ENCODE assay signal across 8 cellular contexts in genomic region chr3:159929181-159929893, GRCh38. TPM values are rescaled to one million over a fixed set of nuclear protein-coding genes. Genes with fewer than 3 reads are reported as not detected.
DNase-seq lines count a peak whose midpoint lies in the region; ATAC-seq lines count a peak whose summit lies in the region.

No MANE protein-coding gene starts in this region.

- ATAC-seq in GM18873 (IDR thresholded peaks at IDR 0.05; ENCODE audit: low FRiP score, unreplicated experiment): peak; percentile 71
- peak; percentile 62 for ATAC-seq in HG03095 (IDR thresholded peaks at IDR 0.05; ENCODE audit: unreplicated experiment)

- DNase-seq in AML-193 (lab: John Stamatoyannopoulos, UW): peak; percentile 91 to 95
- peak; percentile 33 for DNase-seq in SIG-M5 (lab: John Stamatoyannopoulos, UW)
- DNase-seq in fibroblast of the conjunctiva (ENCODE audit: low read depth): peak; percentile 59
- DNase-seq in renal cortical epithelial cell (ENCODE audit: low read depth): peak; percentile 73
- no peak for DNase-seq in effector CD4-positive, alpha-beta T cell
- no peak for DNase-seq in activated CD8-positive, alpha-beta memory T cell treated with anti-CD3 and anti-CD28 coated beads, Interleukin-2, amount 50 U/mL, for 48 hours

RNA-seq across cellular contexts. Expression of gene IL12A, which starts 59.3 kb away (rescaled TPM):
- 1.0 TPM in 1 of 2 replicates, not detected in the other for total RNA-seq in renal cortical epithelial cell

Comparison
In these comparisons a context has a peak if more than half of its experiments do, and no peak if none do; other contexts are left out.
1. DNase-seq: peak in AML-193 (2 of 2), SIG-M5 (single experiment), fibroblast of the conjunctiva (single experiment) and renal cortical epithelial cell (single experiment); none in effector CD4-positive, alpha-beta T cell (single experiment) and activated CD8-positive, alpha-beta memory T cell treated with anti-CD3 and anti-CD28 coated beads, Interleukin-2, amount 50 U/mL, for 48 hours (single experiment).